11 cellular contexts compared by ENCODE assay signal in genomic region chr12:53482626-53483165, GRCh38. TPM values are rescaled to one million over a fixed set of nuclear protein-coding genes. Genes with fewer than 3 reads are reported as not detected.
DNase-seq lines count a peak whose midpoint lies in the region; ATAC-seq and TF ChIP-seq lines count a peak whose summit lies in the region.
"Had no signal": no experiment of that assay in that cellular context is flagged by ENCODE, and none has a peak within 500 bp of the region (broad histone marks: within the 10 kb centered on the region; RNA-seq: fewer than 3 reads in every experiment).

No MANE protein-coding gene starts in this region.

- H3K9me3 ChIP-seq in stomach: no peaks in the 10 kb centered on the region

- TF ChIP-seq POLR2A in stomach (IDR thresholded peaks at IDR 0.05): no peak

- H3K27ac ChIP-seq in stomach: peak overlapping the region in 4 of 5 donors; percentile 14 to 54 (median 39)

- no peak overlapping the region for H3K4me3 ChIP-seq in stomach
- H3K4me3 ChIP-seq: skin epidermis had no signal

- 61 to 77% (median 70%) methylated on average over 13 to 18 of the region's 18 CpGs for WGBS in stomach, 5 donors

- peak; percentile 21 for DNase-seq in activated T-cell treated with anti-CD3 and anti-CD28 coated beads, Interleukin-2, amount 50 U/mL, for 1 hour
- DNase-seq in activated T-cell treated with anti-CD3 and anti-CD28 coated beads for 4 hours (no peak), left ventricle myocardium superior (no peak), stomach (no peak), NCI-H187 treated with DMSO at 0.1 percent for 48 hours (lab: John Stamatoyannopoulos, UW) (no peak)
- DNase-seq: activated CD4-positive, alpha-beta T cell treated with anti-CD3 and anti-CD28 coated beads, Interleukin-2, amount 50 U/mL, for 1 hour; effector CD4-positive, alpha-beta T cell; hypothalamus had no signal

- peak; percentile 24 for ATAC-seq in left ventricle myocardium superior
- no peak for ATAC-seq in HG03175 (IDR thresholded peaks at IDR 0.05; ENCODE audit: unreplicated experiment)

- peaks cover 53 to 100% (median 100%) of the 10 kb centered on the region in 4 donors for H3K36me3 ChIP-seq in stomach

- no peaks in the 10 kb centered on the region for H3K27me3 ChIP-seq in stomach

- intact Hi-C loops in left ventricle myocardium superior (cut with micrococcal nuclease): no loop called here
- intact Hi-C loops in stomach (cut with DNase I; ENCODE audit: low total_unique reads): no loop called here

- TF ChIP-seq CTCF in stomach (IDR thresholded peaks at IDR 0.05): no peak

- peaks cover 0 to 53% (median 35%) of the 10 kb centered on the region in 4 donors for H3K4me1 ChIP-seq in stomach

- TF ChIP-seq EP300 in stomach (IDR thresholded peaks at IDR 0.05): no peak

RNA-seq across cellular contexts. Expression of gene MAP3K12, which starts 16.6 kb away (rescaled TPM):
- 4.2 TPM for total RNA-seq in left ventricle myocardium superior
- 100 to 1,000 TPM in 1 of 5 donors, 10 to 100 TPM in 4; 13.2 to 279 (median 43.3) TPM for total RNA-seq in stomach
- 1 to 10 TPM; 5.4 to 9.8 (median 6.0) TPM for polyA plus RNA-seq in stomach

RNA-seq across cellular contexts. Expression of gene TARBP2, which starts 18.4 kb away (rescaled TPM):
- 10.1 TPM for total RNA-seq in left ventricle myocardium superior
- total RNA-seq in stomach: 10 to 100 TPM in 4 of 5 donors, not detected in 1; 24.0 to 36.5 (median 32.0) TPM
- 10 to 100 TPM; 22.6 to 32.7 (median 27.4) TPM for polyA plus RNA-seq in stomach

RNA-seq across cellular contexts. Expression of gene NPFF, which starts 24.6 kb away (rescaled TPM):
- total RNA-seq in left ventricle myocardium superior (not detected), stomach (not detected)
- not detected for polyA plus RNA-seq in stomach
- total RNA-seq: A673 had no signal

RNA-seq across cellular contexts. Expression of gene PCBP2, which starts 30.8 kb away (rescaled TPM):
- 557 TPM for total RNA-seq in left ventricle myocardium superior
- 100 to 1,000 TPM; 109 to 509 (median 431) TPM for total RNA-seq in stomach
- polyA plus RNA-seq in stomach: 100 to 1,000 TPM; 407 to 714 (median 486) TPM

RNA-seq across cellular contexts. Expression of gene PRR13, which starts 41.2 kb away (rescaled TPM):
- total RNA-seq in left ventricle myocardium superior (56.1 TPM), stomach (100 to 1,000 TPM in 3 of 5 donors, 10 to 100 TPM in 2; 44.3 to 194 (median 105) TPM)
- 100 to 1,000 TPM; 194 to 437 (median 306) TPM for polyA plus RNA-seq in stomach
